ENCODE assay signal across 2 cellular contexts in the genomic region with DNA sequence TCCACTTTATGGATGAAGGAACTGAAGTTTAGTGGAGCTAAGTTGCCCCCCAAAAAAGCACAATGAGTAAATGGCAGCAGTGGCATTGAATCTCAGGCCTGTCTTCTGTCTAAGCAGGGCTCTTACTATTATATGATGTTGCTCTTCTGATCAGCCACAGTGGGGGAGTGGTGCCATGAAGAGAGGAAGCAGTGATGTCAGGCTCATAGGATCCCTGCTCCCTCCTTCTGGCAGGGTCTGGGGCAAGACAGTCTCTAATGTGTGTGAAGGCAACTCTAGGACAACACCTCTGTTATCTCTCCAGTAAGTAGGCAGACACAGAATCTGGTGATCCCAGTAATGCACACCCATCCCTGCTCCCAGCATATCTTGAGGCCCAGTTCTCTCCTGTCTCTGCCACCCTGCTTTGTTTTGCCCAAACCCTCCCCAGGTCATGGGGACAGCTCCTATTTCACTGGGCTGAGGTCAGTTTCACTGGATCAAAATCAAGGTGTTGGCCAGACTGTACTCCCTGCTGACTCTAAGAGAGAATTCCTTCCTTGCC.
TF ChIP-seq lines count a peak whose summit lies in the region.

No MANE protein-coding gene starts in this region.

TF ChIP-seq in HCT116, 20 proteins besides CTCF, POLR2A, EP300 and RAD21:
- TF ChIP-seq POLR2AphosphoS5 (IDR thresholded peaks at IDR 0.05; ENCODE audit: low read depth, low read length) = no peak
- no peak for TF ChIP-seq ZFX (IDR thresholded peaks at IDR 0.05)
- TF ChIP-seq, protein P1, sequence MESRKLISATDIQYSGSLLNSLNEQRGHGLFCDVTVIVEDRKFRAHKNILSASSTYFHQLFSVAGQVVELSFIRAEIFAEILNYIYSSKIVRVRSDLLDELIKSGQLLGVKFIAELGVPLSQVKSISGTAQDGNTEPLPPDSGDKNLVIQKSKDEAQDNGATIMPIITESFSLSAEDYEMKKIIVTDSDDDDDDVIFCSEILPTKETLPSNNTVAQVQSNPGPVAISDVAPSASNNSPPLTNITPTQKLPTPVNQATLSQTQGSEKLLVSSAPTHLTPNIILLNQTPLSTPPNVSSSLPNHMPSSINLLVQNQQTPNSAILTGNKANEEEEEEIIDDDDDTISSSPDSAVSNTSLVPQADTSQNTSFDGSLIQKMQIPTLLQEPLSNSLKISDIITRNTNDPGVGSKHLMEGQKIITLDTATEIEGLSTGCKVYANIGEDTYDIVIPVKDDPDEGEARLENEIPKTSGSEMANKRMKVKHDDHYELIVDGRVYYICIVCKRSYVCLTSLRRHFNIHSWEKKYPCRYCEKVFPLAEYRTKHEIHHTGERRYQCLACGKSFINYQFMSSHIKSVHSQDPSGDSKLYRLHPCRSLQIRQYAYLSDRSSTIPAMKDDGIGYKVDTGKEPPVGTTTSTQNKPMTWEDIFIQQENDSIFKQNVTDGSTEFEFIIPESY (IDR thresholded peaks at IDR 0.05; ENCODE audit: extremely low read depth, insufficient replicate concordance, low read length) = no peak
- no peak for TF ChIP-seq CEBPB (IDR thresholded peaks at IDR 0.05; ENCODE audit: low read depth)
- no peak for TF ChIP-seq SRF (IDR thresholded peaks at IDR 0.05; ENCODE audit: low read depth)
- no peak for TF ChIP-seq EGR1 (IDR thresholded peaks at IDR 0.05; ENCODE audit: low read depth)
- TF ChIP-seq, protein P2, sequence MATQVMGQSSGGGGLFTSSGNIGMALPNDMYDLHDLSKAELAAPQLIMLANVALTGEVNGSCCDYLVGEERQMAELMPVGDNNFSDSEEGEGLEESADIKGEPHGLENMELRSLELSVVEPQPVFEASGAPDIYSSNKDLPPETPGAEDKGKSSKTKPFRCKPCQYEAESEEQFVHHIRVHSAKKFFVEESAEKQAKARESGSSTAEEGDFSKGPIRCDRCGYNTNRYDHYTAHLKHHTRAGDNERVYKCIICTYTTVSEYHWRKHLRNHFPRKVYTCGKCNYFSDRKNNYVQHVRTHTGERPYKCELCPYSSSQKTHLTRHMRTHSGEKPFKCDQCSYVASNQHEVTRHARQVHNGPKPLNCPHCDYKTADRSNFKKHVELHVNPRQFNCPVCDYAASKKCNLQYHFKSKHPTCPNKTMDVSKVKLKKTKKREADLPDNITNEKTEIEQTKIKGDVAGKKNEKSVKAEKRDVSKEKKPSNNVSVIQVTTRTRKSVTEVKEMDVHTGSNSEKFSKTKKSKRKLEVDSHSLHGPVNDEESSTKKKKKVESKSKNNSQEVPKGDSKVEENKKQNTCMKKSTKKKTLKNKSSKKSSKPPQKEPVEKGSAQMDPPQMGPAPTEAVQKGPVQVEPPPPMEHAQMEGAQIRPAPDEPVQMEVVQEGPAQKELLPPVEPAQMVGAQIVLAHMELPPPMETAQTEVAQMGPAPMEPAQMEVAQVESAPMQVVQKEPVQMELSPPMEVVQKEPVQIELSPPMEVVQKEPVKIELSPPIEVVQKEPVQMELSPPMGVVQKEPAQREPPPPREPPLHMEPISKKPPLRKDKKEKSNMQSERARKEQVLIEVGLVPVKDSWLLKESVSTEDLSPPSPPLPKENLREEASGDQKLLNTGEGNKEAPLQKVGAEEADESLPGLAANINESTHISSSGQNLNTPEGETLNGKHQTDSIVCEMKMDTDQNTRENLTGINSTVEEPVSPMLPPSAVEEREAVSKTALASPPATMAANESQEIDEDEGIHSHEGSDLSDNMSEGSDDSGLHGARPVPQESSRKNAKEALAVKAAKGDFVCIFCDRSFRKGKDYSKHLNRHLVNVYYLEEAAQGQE (IDR thresholded peaks at IDR 0.05; ENCODE audit: low read depth) = no peak
- TF ChIP-seq EZH2phosphoT487 (IDR thresholded peaks at IDR 0.05; ENCODE audit: borderline replicate concordance) = no peak
- no peak for TF ChIP-seq TCF7L2 (IDR thresholded peaks at IDR 0.05; ENCODE audit: borderline replicate concordance, extremely low read depth, insufficient read depth, insufficient read length)
- no peak for TF ChIP-seq SIN3A (IDR thresholded peaks at IDR 0.05; ENCODE audit: low read depth)
- TF ChIP-seq, protein P3, sequence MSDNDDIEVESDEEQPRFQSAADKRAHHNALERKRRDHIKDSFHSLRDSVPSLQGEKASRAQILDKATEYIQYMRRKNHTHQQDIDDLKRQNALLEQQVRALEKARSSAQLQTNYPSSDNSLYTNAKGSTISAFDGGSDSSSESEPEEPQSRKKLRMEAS (IDR thresholded peaks at IDR 0.05) = no peak
- TF ChIP-seq YY1 (IDR thresholded peaks at IDR 0.05; ENCODE audit: extremely low read depth, insufficient replicate concordance, low read depth, low read length) = no peak

TF ChIP-seq in H1, 55 proteins besides CTCF, POLR2A, EP300 and RAD21:
- TF ChIP-seq YY1 (IDR thresholded peaks at IDR 0.05; ENCODE audit: low read depth, low read length) (no peak), JUN (IDR thresholded peaks at IDR 0.05; ENCODE audit: low read depth, low read length) (no peak), SIX5 (IDR thresholded peaks at IDR 0.05; ENCODE audit: low read depth, low read length) (no peak), ASH2L (IDR thresholded peaks at IDR 0.05; ENCODE audit: low read length) (peak; percentile 35), CHD1 (IDR thresholded peaks at IDR 0.05; ENCODE audit: low read depth, low read length) (no peak), JUND (IDR thresholded peaks at IDR 0.05; ENCODE audit: low read length) (no peak)
TF ChIP-seq in H1: peak in this region for 1.
